Comparison of ENCODE assay signal across 8 cellular contexts in genomic region chr16:79599837-79600635, GRCh38. TPM values are rescaled to one million over a fixed set of nuclear protein-coding genes. Genes with fewer than 3 reads are reported as not detected.
DNase-seq lines count a peak whose midpoint lies in the region; ATAC-seq, FAIRE-seq and TF ChIP-seq lines count a peak whose summit lies in the region.

No MANE protein-coding gene starts in this region.

- H3K4me3 Mint-ChIP-seq in CD8-positive, alpha-beta T cell = peak overlapping the region; percentile 91

- peak overlapping the region; percentile 29 for H3K27ac ChIP-seq in CD8-positive, alpha-beta T cell (ENCODE audit: low read depth, low read length)
- no peak overlapping the region for H3K27ac ChIP-seq in GM12878 (ENCODE audit: control insufficient read depth, insufficient read depth)
- peak overlapping the region; percentile 63 for H3K27ac ChIP-seq in rectal smooth muscle tissue (ENCODE audit: low read depth, low read length)

- H3K9me3 Mint-ChIP-seq in CD8-positive, alpha-beta T cell = no peaks in the 10 kb centered on the region

- SMC1A ChIA-PET in GM12878 (lab: Charles Lee; ENCODE audit: uncharacterized antibody, unreplicated experiment) = interaction anchor here (1.7 kb wide), 1 partner anchor 829 kb away, joined by 3 read pairs; no protein-coding TSS in a partner anchor

- H2AFZ ChIP-seq in GM12878 (ENCODE audit: control insufficient read depth, low read depth, low read length) = no peak overlapping the region

- no peak for TF ChIP-seq CTCF in CD8-positive, alpha-beta T cell (IDR thresholded peaks at IDR 0.05)
- TF ChIP-seq CTCF in GM12878 (IDR thresholded peaks at IDR 0.05 in 2 of 3, conservative IDR thresholded peaks at IDR 0.05 in 1 of 3; ENCODE audit: control insufficient read depth in 2 of 3, extremely low read depth in 1 of 3, insufficient read depth in 1 of 3, low read depth in 3 of 3, low read length in 3 of 3) = no peak

- peaks cover 4% of the 10 kb centered on the region for H3K36me3 Mint-ChIP-seq in CD8-positive, alpha-beta T cell

- no peak for TF ChIP-seq POLR2A in GM12878 (IDR thresholded peaks at IDR 0.05; ENCODE audit: low read depth, low read length)

- POLR2A ChIA-PET in CD8-positive, alpha-beta T cell (lab: Charles Lee) = interaction anchor here (1.0 to 1.4 kb wide), 3 partner anchors 218 to 554 kb away, joined by 3 to 4 read pairs (median 3); no protein-coding TSS in a partner anchor
- POLR2A ChIA-PET in GM12878 (lab: Charles Lee) (no interaction called here), HEK293T (lab: Yijun Ruan, JAX) (interaction anchor here (0.8 to 2.2 kb wide), 8 partner anchors 8 to 866 kb away, joined by 3 to 9 read pairs (median 4); no protein-coding TSS in a partner anchor)

- H3K9me3 ChIP-seq in CD8-positive, alpha-beta T cell (ENCODE audit: low read length) = no peaks in the 10 kb centered on the region
- H3K9me3 ChIP-seq in GM12878 (replicated peaks; ENCODE audit: control insufficient read depth, insufficient read depth, low read length) = no peaks in the 10 kb centered on the region

- no peak overlapping the region; the same call in 1 of the 2 replicates for H3K4me2 ChIP-seq in GM12878 (ENCODE audit: control insufficient read depth, insufficient read depth)

- ATAC-seq in CD8-positive, alpha-beta T cell = peak; percentile 54
- ATAC-seq in HG02623 (IDR thresholded peaks at IDR 0.05; ENCODE audit: unreplicated experiment) (peak; percentile 34), GM12878 (no peak), GM21717 (IDR thresholded peaks at IDR 0.05; ENCODE audit: unreplicated experiment) (no peak)

- 3% methylated on average over 56 of the region's 84 CpGs for whole genome bisulfite sequencing in GM12878 (ENCODE audit: insufficient coverage, insufficient replicate concordance, low lambda C conversion rate, missing lambda C conversion rate)

- H3K4me1 Mint-ChIP-seq in CD8-positive, alpha-beta T cell (ENCODE audit: low read depth) = peaks cover 33% of the 10 kb centered on the region

- no peak for TF ChIP-seq RAD21 in GM12878 (IDR thresholded peaks at IDR 0.05; ENCODE audit: insufficient read depth, low read depth, low read length)

- intact Hi-C loops in CD8-positive, alpha-beta T cell (cut with DNase I, micrococcal nuclease) = loop anchor here (2.0 to 10.0 kb wide), 11 partner anchors 218 to 1477 kb away; no protein-coding TSS in a partner anchor
- intact Hi-C loops in GM12878 (cut with micrococcal nuclease; ENCODE audit: unreplicated experiment) = loop anchor here (5.0 kb wide), 3 partner anchors 673 to 1098 kb away; no protein-coding TSS in a partner anchor

- no peak for TF ChIP-seq EP300 in GM12878 (IDR thresholded peaks at IDR 0.05; ENCODE audit: borderline replicate concordance in 1 of 2, control insufficient read depth in 1 of 2, low read depth in 2 of 2, low read length in 2 of 2)

- CTCF ChIA-PET in CD8-positive, alpha-beta T cell (lab: Charles Lee) = interaction anchor here (0.8 to 3.1 kb wide), 6 partner anchors 11 to 1096 kb away, joined by 3 to 21 read pairs (median 3); no protein-coding TSS in a partner anchor
- CTCF ChIA-PET in GM12878 (lab: Yijun Ruan, JAX) (interaction anchor here (1.4 kb wide), 1 partner anchor 13 kb away, joined by 4 read pairs; no protein-coding TSS in a partner anchor), HEK293T (lab: Yijun Ruan, JAX) (no interaction called here)

- BruUV-seq in GM12878 (replicated peaks; lab: Mats Ljungman, UMichigan) = no TSS peak

- DNase-seq in CD8-positive, alpha-beta T cell = peak in 5 of 7 experiments; percentile 4 to 66 (median 20)
- DNase-seq in RPMI8226 (peak; percentile 69), GM12878 (ENCODE audit: low read depth, low spot score) (no peak), hypothalamus (lab: John Stamatoyannopoulos, UW) (peak in 42 of 51 donors; percentile 26 to 86 (median 64)), HEK293T (ENCODE audit: extremely low spot score) (no peak)

- peak overlapping the region; percentile 89 for H3K27ac Mint-ChIP-seq in CD8-positive, alpha-beta T cell

- no peak overlapping the region for H3K9ac ChIP-seq in GM12878 (ENCODE audit: control insufficient read depth, insufficient read depth, low read length)
- H3K9ac ChIP-seq in rectal smooth muscle tissue (ENCODE audit: low read length) = peak overlapping the region; percentile 52

- in situ Hi-C loops in GM12878 (cut with MboI) = loop anchor here (10.0 kb wide), 2 partner anchors 1095 to 1475 kb away; no protein-coding TSS in a partner anchor

- peaks cover 12% of the 10 kb centered on the region for H3K4me1 ChIP-seq in CD8-positive, alpha-beta T cell (ENCODE audit: insufficient read depth, low read length)
- H3K4me1 ChIP-seq in GM12878 (ENCODE audit: control insufficient read depth, insufficient read depth, low read length) (no peaks in the 10 kb centered on the region), rectal smooth muscle tissue (ENCODE audit: control insufficient read depth, insufficient read depth, low read length) (peaks cover 6% of the 10 kb centered on the region)

- no peaks in the 10 kb centered on the region for H4K20me1 ChIP-seq in GM12878 (ENCODE audit: control insufficient read depth, insufficient read depth)

- peaks cover 29% of the 10 kb centered on the region for H3K27me3 Mint-ChIP-seq in CD8-positive, alpha-beta T cell (ENCODE audit: low read depth)

- RAD21 ChIA-PET in GM12878 (lab: Charles Lee; ENCODE audit: unreplicated experiment) = no interaction called here

- no peaks in the 10 kb centered on the region for H3K36me3 ChIP-seq in CD8-positive, alpha-beta T cell (ENCODE audit: insufficient read depth, low read length)
- H3K36me3 ChIP-seq in GM12878 (ENCODE audit: control insufficient read depth in 2 of 2, insufficient read depth in 2 of 2, low read length in 1 of 2) = no peaks in the 10 kb centered on the region
- H3K36me3 ChIP-seq in rectal smooth muscle tissue (ENCODE audit: control insufficient read depth, insufficient read depth, low read length) = no peaks in the 10 kb centered on the region

- no peak for FAIRE-seq in GM12878 (lab: Jason Lieb, UNC)

- no peaks in the 10 kb centered on the region for H3K79me2 ChIP-seq in GM12878 (ENCODE audit: control insufficient read depth, insufficient read depth, low read length)

- H3K27me3 ChIP-seq in CD8-positive, alpha-beta T cell (ENCODE audit: insufficient read depth, low read length) = peaks cover 13% of the 10 kb centered on the region
- peaks cover 3 to 10% of the 10 kb centered on the region in 2 experiments for H3K27me3 ChIP-seq in GM12878 (replicated peaks in 1 of 2; ENCODE audit: control insufficient read depth in 2 of 2, insufficient read depth in 2 of 2, low read length in 1 of 2)
- peaks cover 3% of the 10 kb centered on the region for H3K27me3 ChIP-seq in rectal smooth muscle tissue (ENCODE audit: control insufficient read depth, insufficient read depth, low read length)

- H3K4me3 ChIP-seq in CD8-positive, alpha-beta T cell (ENCODE audit: low read depth, low read length) = peak overlapping the region; percentile 62
- no peak overlapping the region for H3K4me3 ChIP-seq in GM12878
- H3K4me3 ChIP-seq in rectal smooth muscle tissue (ENCODE audit: low read length) = peak overlapping the region; percentile 87

TF ChIP-seq in GM12878, 131 proteins besides CTCF, POLR2A, EP300 and RAD21:
- TF ChIP-seq STAT3 (IDR thresholded peaks at IDR 0.05; ENCODE audit: low read depth, low read length) (no peak), SUZ12 (IDR thresholded peaks at IDR 0.05; ENCODE audit: unreplicated experiment) (peak; percentile 71), KDM1A (IDR thresholded peaks at IDR 0.05; ENCODE audit: borderline replicate concordance) (no peak)

TF ChIP-seq in HEK293T, 16 proteins besides CTCF, POLR2A, EP300 and RAD21:
- TF ChIP-seq SP1 (IDR thresholded peaks at IDR 0.05) (no peak), NFRKB (IDR thresholded peaks at IDR 0.05) (no peak), TARDBP (IDR thresholded peaks at IDR 0.05) (no peak), LEF1 (IDR thresholded peaks at IDR 0.05; ENCODE audit: borderline replicate concordance) (no peak), BHLHE40 (IDR thresholded peaks at IDR 0.05; ENCODE audit: borderline replicate concordance) (no peak), PKNOX1 (IDR thresholded peaks at IDR 0.05) (no peak), FOXK2 (IDR thresholded peaks at IDR 0.05) (no peak), L3MBTL2 (conservative IDR thresholded peaks at IDR 0.05) (no peak), HDGF (IDR thresholded peaks at IDR 0.05; ENCODE audit: borderline replicate concordance) (no peak), ELF4 (IDR thresholded peaks at IDR 0.05) (no peak), FOXA1 (IDR thresholded peaks at IDR 0.05) (no peak), FOXM1 (IDR thresholded peaks at IDR 0.05; ENCODE audit: borderline replicate concordance) (no peak), SUZ12 (IDR thresholded peaks at IDR 0.05) (no peak), ARNT (IDR thresholded peaks at IDR 0.05) (no peak), CTBP1 (IDR thresholded peaks at IDR 0.05; ENCODE audit: borderline replicate concordance) (no peak), ZNF384 (IDR thresholded peaks at IDR 0.05) (no peak)

RNA-seq across cellular contexts. Expression of gene MAF, which starts 0.5 kb away (rescaled TPM):
- total RNA-seq in CD8-positive, alpha-beta T cell = 10 to 100 TPM; 21.4 to 24.8 TPM
- total RNA-seq in GM12878 (2013; cell fraction: nucleolus; rRNA removed) = 0.04 TPM in 1 of 2 replicates, not detected in the other
- total RNA-seq in GM12878 (2014; rRNA removed) (not detected in 2 replicates), GM12878 (2014; rRNA removed; fragmentation: Illumina TruSeq; extraction: Trizol) (not detected in 2 replicates), GM12878 (2021) (0.11 and 0.13 TPM in 2 replicates)
- not detected for polyA plus RNA-seq in GM12878 (2011; ENCODE audit: low read depth)
- polyA plus RNA-seq in GM12878 (2011; rRNA removed) (0.03 TPM in 2 replicates), GM12878 (2014; fragmentation: Illumina TruSeq; extraction: Trizol) (not detected in 2 replicates), GM12878 (2014; fragmentation: Nextera tagmentation; extraction: Ambion mirVana) (not detected), GM12878 (2014; rRNA removed) (not detected in 2 replicates), GM12878 (2016; fragmentation: Nextera tagmentation; extraction: Ambion mirVana) (not detected)
- polyA plus RNA-seq in GM12878 (2011; cell fraction: cytosol; rRNA removed) = not detected in 2 replicates
- polyA plus RNA-seq in GM12878 (2011; cell fraction: nucleus; rRNA removed) = 0.07 and 0.09 TPM in 2 replicates
- polyA plus RNA-seq in GM12878 (2012) = not detected in 2 replicates
- not detected in 2 replicates for polyA minus RNA-seq in GM12878 (2011; rRNA and poly(A)+ RNA removed)
- not detected in 2 replicates for polyA minus RNA-seq in GM12878 (2011; cell fraction: cytosol; rRNA and poly(A)+ RNA removed)
- polyA minus RNA-seq in GM12878 (2011; cell fraction: nucleus; rRNA and poly(A)+ RNA removed) = not detected in 2 replicates

Comparison
In these comparisons a context has a peak if more than half of its experiments do, and no peak if none do; other contexts are left out.
1. ATAC-seq: peak in CD8-positive, alpha-beta T cell (single experiment) and HG02623 (single experiment); none in GM12878 (single experiment) and GM21717 (single experiment).
2. DNase-seq: peak in CD8-positive, alpha-beta T cell (5 of 7), RPMI8226 (single experiment) and hypothalamus (42 of 51); none in GM12878 (single experiment) and HEK293T (single experiment).
3. RNA of gene MAF, which starts 0.5 kb away (total RNA-seq): 21.4 to 24.8 TPM in CD8-positive, alpha-beta T cell; 0.04 to 0.13 TPM in GM12878; every median in the first group is over 10 times any median in the second.